8 cellular contexts compared by ENCODE assay signal in genomic region chr17:78214016-78214705, GRCh38. TPM values are rescaled to one million over a fixed set of nuclear protein-coding genes. Genes with fewer than 3 reads are reported as not detected.
A peak's percentile ranks its signal among the peaks of the same experiment; 100 is the strongest.
DNase-seq lines count a peak whose midpoint lies in the region; TF ChIP-seq lines count a peak whose summit lies in the region.

Gene BIRC5, plus strand, starts transcription at chr17:78214253. Its CDS starts 64 bp downstream, at chr17:78214317.

- H3K27ac ChIP-seq in ovary (no peak within 1 kb of the TSS), thymus (ENCODE audit: low read depth) (no peak within 1 kb of the TSS)

- H3K27ac Mint-ChIP-seq in HFFc6: peak within 1 kb of the TSS; percentile 91

- H3K27me3 Mint-ChIP-seq in HFFc6 (ENCODE audit: insufficient read depth): peaks cover 4% of the 10 kb centered on the region; the same call in 1 of the 2 replicates

- intact Hi-C loops in head of caudate nucleus (cut with DNase I) (loop anchor here (5.0 kb wide), 1 partner anchor 38 kb away; no protein-coding TSS in a partner anchor), ovary (cut with DNase I) (no loop called here)

- H3K4me1 ChIP-seq in ovary (ENCODE audit: insufficient read depth) (peaks cover 1% of the 10 kb centered on the region), thymus (ENCODE audit: control insufficient read depth, insufficient read depth, low read length) (peaks cover 16% of the 10 kb centered on the region)

- H3K9me3 ChIP-seq in ovary (no peaks in the 10 kb centered on the region), thymus (ENCODE audit: control insufficient read depth) (no peaks in the 10 kb centered on the region)

- TF ChIP-seq EP300 in ovary (IDR thresholded peaks at IDR 0.05): no peak

- no peak for TF ChIP-seq POLR2A in ovary (IDR thresholded peaks at IDR 0.05)

- H3K4me3 ChIP-seq in ovary: peak within 1 kb of the TSS; percentile 28
- H3K4me3 ChIP-seq in thymus (ENCODE audit: low read length): peak within 1 kb of the TSS; percentile 69

- 0 to 1% (median 0%) methylated on average over 32 to 60 of the region's 60 CpGs for WGBS in ovary, 3 donors
- 2% methylated on average over 60 of the region's 60 CpGs for WGBS in thymus

- peaks cover 12% of the 10 kb centered on the region for H3K4me1 Mint-ChIP-seq in HFFc6 (ENCODE audit: low read depth)

- TF ChIP-seq CTCF in HFFc6 (IDR thresholded peaks at IDR 0.05): no peak
- TF ChIP-seq CTCF in ovary (IDR thresholded peaks at IDR 0.05): no peak

- H3K27me3 ChIP-seq in ovary: no peaks in the 10 kb centered on the region
- no peaks in the 10 kb centered on the region for H3K27me3 ChIP-seq in thymus (ENCODE audit: control insufficient read depth, insufficient read depth)

- DNase-seq in ELR (ENCODE audit: low read depth): peak; percentile 96
- DNase-seq in HFFc6: peak; percentile 69
- DNase-seq in NCI-H128 (lab: John Stamatoyannopoulos, UW; ENCODE audit: unreplicated experiment): peak; percentile 60
- DNase-seq in SKM-1 (lab: John Stamatoyannopoulos, UW; ENCODE audit: unreplicated experiment): peak; percentile 77
- DNase-seq in activated naive CD4-positive, alpha-beta T cell treated with anti-CD3 and anti-CD28 coated beads, Interleukin-2, amount 50 U/mL, for 16 hours: peak; percentile 92
- peak; percentile 86 to 98 (median 94) for DNase-seq in head of caudate nucleus
- DNase-seq in ovary: peak; percentile 84 to 93 (median 90)

- no peaks in the 10 kb centered on the region for H3K36me3 ChIP-seq in ovary
- peaks cover 11% of the 10 kb centered on the region for H3K36me3 ChIP-seq in thymus (ENCODE audit: control insufficient read depth, insufficient read depth)

- H3K9me3 Mint-ChIP-seq in HFFc6: no peaks in the 10 kb centered on the region

- H3K4me3 Mint-ChIP-seq in HFFc6: peak within 1 kb of the TSS; percentile 96

- no peaks in the 10 kb centered on the region; the same call in 1 of the 2 replicates for H3K36me3 Mint-ChIP-seq in HFFc6 (ENCODE audit: low read depth)

RNA-seq across cellular contexts. Expression of gene BIRC5, which starts in this region (rescaled TPM):
- 10 to 100 TPM; 41.8 to 89.7 (median 83.3) TPM for total RNA-seq in HFFc6 (2021; fragmentation: NEBNext Ultra II Directional; extraction: Animal tissue kit (Norgen Biotek cat#: 25700))
- total RNA-seq in ovary: 1 to 10 TPM in 2 of 7 donors, under 1 TPM in 3, not detected in 2; 0.11 to 1.4 (median 0.24) TPM
- polyA plus RNA-seq in ovary (1 to 10 TPM in 1 of 2 donors, under 1 TPM in 1; 0.73 to 1.4 TPM), thymus (6.8 TPM)

Comparison
In these comparisons a context has a peak if more than half of its experiments do, and no peak if none do; other contexts are left out.
1. RNA of gene BIRC5 (total RNA-seq): 41.8 to 89.7 TPM in HFFc6; 0.11 to 1.4 TPM in ovary; every median in the first group is over 10 times any median in the second.
2. Peak in every context shown above with its lines, with median percentiles within 50 percentile points of each other: DNase-seq.